ENCODE assay signal across 8 cellular contexts in the genomic region with DNA sequence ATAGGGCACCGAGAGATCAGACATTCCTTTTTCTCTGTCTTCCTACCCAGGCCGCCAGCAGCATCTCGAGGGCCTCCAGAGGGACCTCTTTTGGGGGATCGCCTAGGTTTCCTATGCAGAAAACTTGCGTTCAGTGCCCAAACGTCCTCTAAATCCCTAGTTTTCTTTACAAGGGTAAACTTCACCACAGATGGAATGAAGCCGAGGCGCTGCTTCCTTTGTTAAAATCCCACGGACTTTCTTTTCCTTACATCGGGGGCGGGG. TPM values are rescaled to one million over a fixed set of nuclear protein-coding genes. Genes with fewer than 3 reads are reported as not detected.
DNase-seq lines count a peak whose midpoint lies in the region; ATAC-seq and TF ChIP-seq lines count a peak whose summit lies in the region.

No MANE protein-coding gene starts in this region.

- no peak for DNase-seq in H7
- no peak for DNase-seq in fibroblast of villous mesenchyme (ENCODE audit: low read depth)
- DNase-seq in sigmoid colon = no peak
- DNase-seq in AG08395 (ENCODE audit: low spot score) = no peak
- DNase-seq in AML-193 (lab: John Stamatoyannopoulos, UW) = no peak

- H3K27ac ChIP-seq in SU-DHL-6 (ENCODE audit: low read depth, low read length) = peak overlapping the region; percentile 88
- peak overlapping the region; percentile 94 to 99 (median 96) for H3K27ac ChIP-seq in sigmoid colon

- intact Hi-C loops in sigmoid colon (cut with DNase I) = loop anchor here (2.0 to 5.0 kb wide), 2 partner anchors 58 to 239 kb away; no protein-coding TSS in a partner anchor

- no peaks in the 10 kb centered on the region for H3K9me2 ChIP-seq in SU-DHL-6 (replicated peaks; ENCODE audit: insufficient read depth, low read length)

- no peak for TF ChIP-seq CTCF in SU-DHL-6 (IDR thresholded peaks at IDR 0.05; ENCODE audit: insufficient read depth, low read length, poor library complexity, severe bottlenecking)
- TF ChIP-seq CTCF in fibroblast of villous mesenchyme (IDR thresholded peaks at IDR 0.05; ENCODE audit: insufficient read depth, low read depth, low read length) = no peak
- TF ChIP-seq CTCF in sigmoid colon (IDR thresholded peaks at IDR 0.05) = no peak

- peaks cover 52% of the 10 kb centered on the region for H3K79me2 ChIP-seq in SU-DHL-6 (ENCODE audit: insufficient read depth, low read length)

- peaks cover 3% of the 10 kb centered on the region; the same call in 1 of the 2 replicates for H3F3A ChIP-seq in SU-DHL-6 (ENCODE audit: insufficient read depth)

- H4K20me1 ChIP-seq in SU-DHL-6 (ENCODE audit: low read depth, low read length) = peaks cover 32% of the 10 kb centered on the region

- peak overlapping the region; percentile 58 for H3K4me2 ChIP-seq in SU-DHL-6 (ENCODE audit: low read depth, low read length, poor library complexity, severe bottlenecking)

- TF ChIP-seq EP300 in sigmoid colon (IDR thresholded peaks at IDR 0.05) = no peak

- no peak for TF ChIP-seq POLR2A in sigmoid colon (IDR thresholded peaks at IDR 0.05)

- ATAC-seq in GM21825 (IDR thresholded peaks at IDR 0.05; ENCODE audit: unreplicated experiment) = no peak
- ATAC-seq in GM19395 (IDR thresholded peaks at IDR 0.05; ENCODE audit: unreplicated experiment) = no peak

- peaks cover 0 to 51% (median 39%) of the 10 kb centered on the region in 4 donors for H3K4me1 ChIP-seq in sigmoid colon

- H3K4me3 ChIP-seq in H7 (ENCODE audit: insufficient read depth, low read depth, low read length) (peak overlapping the region; percentile 65), SU-DHL-6 (ENCODE audit: insufficient read depth, low read length, poor library complexity, severe bottlenecking) (peak overlapping the region; percentile 82), fibroblast of villous mesenchyme (ENCODE audit: low read depth, low read length) (peak overlapping the region; percentile 74), sigmoid colon (peak overlapping the region; percentile 72 to 93 (median 80))

- WGBS in sigmoid colon, 2 donors = 0% methylated on average over 11 of the region's 11 CpGs

- H3K9ac ChIP-seq in SU-DHL-6 (ENCODE audit: low read length) = peak overlapping the region; percentile 87

- H3K27me3 ChIP-seq in H7 (ENCODE audit: control insufficient read depth, insufficient read depth, low read length) = no peaks in the 10 kb centered on the region
- H3K27me3 ChIP-seq in SU-DHL-6 (ENCODE audit: low read length) = no peaks in the 10 kb centered on the region
- no peaks in the 10 kb centered on the region for H3K27me3 ChIP-seq in sigmoid colon

- H3K36me3 ChIP-seq in H7 (replicated peaks; ENCODE audit: control insufficient read depth, insufficient read depth, low read length) = no peaks in the 10 kb centered on the region
- no peaks in the 10 kb centered on the region for H3K36me3 ChIP-seq in SU-DHL-6 (ENCODE audit: low read length)
- no peaks in the 10 kb centered on the region for H3K36me3 ChIP-seq in sigmoid colon

- H2AFZ ChIP-seq in SU-DHL-6 (ENCODE audit: low read depth, low read length, severe bottlenecking) = no peak overlapping the region

- H3K9me3 ChIP-seq in SU-DHL-6 (ENCODE audit: insufficient read depth, low read length) (no peaks in the 10 kb centered on the region), sigmoid colon (no peaks in the 10 kb centered on the region)

RNA-seq across cellular contexts. Expression of a gene that starts 1.0 kb away (rescaled TPM):
- total RNA-seq in H7 (2014; rRNA removed; shearing (Covaris generic)) = 119 and 128 TPM in 2 replicates
- 52.2 and 79.5 TPM in 2 replicates for total RNA-seq in fibroblast of villous mesenchyme
- total RNA-seq in sigmoid colon = 100 to 1,000 TPM; 121 to 162 (median 136) TPM
- 100 to 1,000 TPM in 1 of 3 donors, 10 to 100 TPM in 2; 48.3 to 110 (median 91.3) TPM for polyA plus RNA-seq in sigmoid colon
